ENCODE assay signal across 8 cellular contexts in genomic region chr17:58587713-58588117, GRCh38.
A peak's percentile ranks its signal among the peaks of the same experiment; 100 is the strongest.
DNase-seq lines count a peak whose midpoint lies in the region; ATAC-seq and TF ChIP-seq lines count a peak whose summit lies in the region.

No MANE protein-coding gene starts in this region.

- H3K9me2 ChIP-seq in SK-N-SH = no peaks in the 10 kb centered on the region

- H3K9me3 ChIP-seq in SK-N-SH (no peaks in the 10 kb centered on the region), heart left ventricle (no peaks in the 10 kb centered on the region)

- CTCF ChIA-PET in SK-N-SH (lab: Yijun Ruan, JAX) = interaction anchor here (0.6 to 7.9 kb wide), 40 partner anchors 9 to 456 kb away, joined by 3 to 66 read pairs (median 4); partner anchors contain the start of genes RAD51C and TEX14
- CTCF ChIA-PET in activated naive CD4-positive, alpha-beta T cell treated with anti-CD3 and anti-CD28 coated beads, Interleukin-2, amount 10 ng/mL, durations not matched to agents 7 days and 5 days (lab: Charles Lee) = interaction anchor here (0.6 to 2.7 kb wide), 16 partner anchors 9 to 558 kb away, joined by 3 to 15 read pairs (median 4); no protein-coding TSS in a partner anchor

- TF ChIP-seq POLR2A in heart left ventricle (IDR thresholded peaks at IDR 0.05) = no peak

- no peaks in the 10 kb centered on the region for H3F3A ChIP-seq in SK-N-SH (replicated peaks; ENCODE audit: insufficient read depth)

- 0% methylated on average over 2 of the region's 2 CpGs for WGBS in SK-N-SH (ENCODE audit: low lambda C conversion rate)
- WGBS in heart left ventricle, 4 donors = 0 to 10% (median 5%) methylated on average over 2 of the region's 2 CpGs

- no peaks in the 10 kb centered on the region for H3K36me3 Mint-ChIP-seq in activated naive CD4-positive, alpha-beta T cell treated with anti-CD3 and anti-CD28 coated beads, Interleukin-2, amount 10 ng/mL, durations not matched to agents 7 days and 5 days

- H3K4me1 ChIP-seq in SK-N-SH (ENCODE audit: control insufficient read depth in 1 of 2, insufficient read depth in 2 of 2, low read depth in 1 of 2, low read length in 1 of 2) (no peaks in the 10 kb centered on the region; a peak in 1 of 4 replicates), heart left ventricle (no peaks in the 10 kb centered on the region)

- no peaks in the 10 kb centered on the region for H3K9me3 Mint-ChIP-seq in activated naive CD4-positive, alpha-beta T cell treated with anti-CD3 and anti-CD28 coated beads, Interleukin-2, amount 10 ng/mL, durations not matched to agents 7 days and 5 days

- peak in 3 of 4 donors; percentile 72 to 83 (median 78) for ATAC-seq in heart left ventricle
- no peak for ATAC-seq in GM21717 (IDR thresholded peaks at IDR 0.05; ENCODE audit: unreplicated experiment)

- no peak for TF ChIP-seq EP300 in SK-N-SH (IDR thresholded peaks at IDR 0.05; ENCODE audit: borderline replicate concordance in 1 of 2, low read depth in 1 of 2, low read length in 1 of 2)

- POLR2A ChIA-PET in SK-N-SH (lab: Yijun Ruan, JAX) = interaction anchor here (0.6 to 3.0 kb wide), 4 partner anchors 44 to 71 kb away, joined by 3 to 20 read pairs (median 4); no protein-coding TSS in a partner anchor

- H3K27me3 ChIP-seq in GM06990 (replicated peaks; ENCODE audit: control insufficient read depth, insufficient read depth, low read length) (no peaks in the 10 kb centered on the region), SK-N-SH (ENCODE audit: insufficient read depth) (no peaks in the 10 kb centered on the region), heart left ventricle (no peaks in the 10 kb centered on the region)

- H3K4me1 Mint-ChIP-seq in activated naive CD4-positive, alpha-beta T cell treated with anti-CD3 and anti-CD28 coated beads, Interleukin-2, amount 10 ng/mL, durations not matched to agents 7 days and 5 days = peaks cover 4% of the 10 kb centered on the region

- no peak overlapping the region for H3K4me2 ChIP-seq in SK-N-SH

- H3K36me3 ChIP-seq in GM06990 (ENCODE audit: control insufficient read depth, insufficient read depth, low read length) (no peaks in the 10 kb centered on the region), SK-N-SH (replicated peaks in 1 of 2; ENCODE audit: control insufficient read depth in 1 of 2, insufficient read depth in 2 of 2, low read length in 1 of 2) (no peaks in the 10 kb centered on the region), heart left ventricle (no peaks in the 10 kb centered on the region)

- H3K4me3 ChIP-seq in GM06990 (replicated peaks; ENCODE audit: low read depth, low read length) (no peak overlapping the region), LNCaP clone FGC (ENCODE audit: low read depth, low read length) (no peak overlapping the region), SK-N-SH (ENCODE audit: low read depth in 2 of 2, low read length in 1 of 2) (no peak overlapping the region), heart left ventricle (no peak overlapping the region), retinal pigment epithelial cell (ENCODE audit: low read length) (no peak overlapping the region)

- intact Hi-C loops in heart left ventricle (cut with DNase I) = loop anchor here (2.0 to 10.0 kb wide), 12 partner anchors 45 to 420 kb away; partner anchors contain the start of genes RAD51C (in 5 of the 10) and TEX14 (in 5 of the 10)

- no peak overlapping the region for H3K9ac ChIP-seq in SK-N-SH

- H2AFZ ChIP-seq in SK-N-SH (ENCODE audit: low read depth) = no peak overlapping the region

- H3K4me3 Mint-ChIP-seq in activated naive CD4-positive, alpha-beta T cell treated with anti-CD3 and anti-CD28 coated beads, Interleukin-2, amount 10 ng/mL, durations not matched to agents 7 days and 5 days = no peak overlapping the region

- H3K27me3 Mint-ChIP-seq in activated naive CD4-positive, alpha-beta T cell treated with anti-CD3 and anti-CD28 coated beads, Interleukin-2, amount 10 ng/mL, durations not matched to agents 7 days and 5 days = peaks cover 10% of the 10 kb centered on the region

- no peaks in the 10 kb centered on the region for H3K79me2 ChIP-seq in SK-N-SH (ENCODE audit: insufficient read depth)

- peak; percentile 91 for TF ChIP-seq RAD21 in SK-N-SH (IDR thresholded peaks at IDR 0.05; ENCODE audit: low read length)

- H3K27ac ChIP-seq in SK-N-SH (ENCODE audit: low read depth in 2 of 2, low read length in 1 of 2) (no peak overlapping the region), heart left ventricle (no peak overlapping the region)

- TF ChIP-seq CTCF in GM06990 (IDR thresholded peaks at IDR 0.05; ENCODE audit: insufficient read depth, low read length, poor library complexity, severe bottlenecking) = peak; percentile 99
- TF ChIP-seq CTCF in LNCaP clone FGC (IDR thresholded peaks at IDR 0.05; ENCODE audit: control insufficient read depth, extremely low read depth, insufficient read depth) = peak; percentile 93
- TF ChIP-seq CTCF in SK-N-SH (IDR thresholded peaks at IDR 0.05) = peak; percentile 99
- peak; percentile 86 to 95 (median 91) for TF ChIP-seq CTCF in heart left ventricle (IDR thresholded peaks at IDR 0.05)
- peak; percentile 98 for TF ChIP-seq CTCF in retinal pigment epithelial cell (conservative IDR thresholded peaks at IDR 0.05; ENCODE audit: low read depth, low read length)

- DNase-seq in GM06990 (ENCODE audit: extremely low read depth, insufficient read length) (peak; percentile 67), LNCaP clone FGC (ENCODE audit: low read depth) (no peak), SK-N-SH (peak; percentile 88), heart left ventricle (peak; percentile 39 to 61 (median 42)), retinal pigment epithelial cell (ENCODE audit: low read depth) (no peak), middle frontal gyrus (ENCODE audit: extremely low spot score, low spot score) (no peak)
- peak; percentile 70 for DNase-seq in activated naive CD4-positive, alpha-beta T cell treated with anti-CD3 and anti-CD28 coated beads, Interleukin-2, amount 10 ng/mL, durations not matched to agents 7 days and 5 days

- H4K20me1 ChIP-seq in SK-N-SH (ENCODE audit: insufficient read depth) = no peaks in the 10 kb centered on the region

- H3K27ac Mint-ChIP-seq in activated naive CD4-positive, alpha-beta T cell treated with anti-CD3 and anti-CD28 coated beads, Interleukin-2, amount 10 ng/mL, durations not matched to agents 7 days and 5 days = no peak overlapping the region

TF ChIP-seq in SK-N-SH, 30 proteins besides CTCF, POLR2A, EP300 and RAD21 (continues in another document):
- TF ChIP-seq JUND (IDR thresholded peaks at IDR 0.05) (no peak), GABPA (IDR thresholded peaks at IDR 0.05; ENCODE audit: low read depth) (no peak), POLR2AphosphoS5 (IDR thresholded peaks at IDR 0.05; ENCODE audit: low read depth, low read length) (no peak), PBX3 (IDR thresholded peaks at IDR 0.05) (no peak), ELF1 (IDR thresholded peaks at IDR 0.05) (no peak), RXRA (IDR thresholded peaks at IDR 0.05; ENCODE audit: borderline replicate concordance, low read depth) (no peak), RCOR1 (IDR thresholded peaks at IDR 0.05; ENCODE audit: low read length) (no peak), YY1 (IDR thresholded peaks at IDR 0.05; ENCODE audit: low read depth) (no peak), CHD2 (IDR thresholded peaks at IDR 0.05; ENCODE audit: low read length, partially characterized antibody) (no peak), SMC3 (IDR thresholded peaks at IDR 0.05; ENCODE audit: low read depth, low read length) (peak; percentile 93), TAF1 (IDR thresholded peaks at IDR 0.05; ENCODE audit: borderline replicate concordance, low read depth, low read length) (no peak), FOXM1 (IDR thresholded peaks at IDR 0.05; ENCODE audit: low read depth) (no peak), FOSL2 (IDR thresholded peaks at IDR 0.05; ENCODE audit: borderline replicate concordance, low read depth) (no peak), IRF3 (IDR thresholded peaks at IDR 0.05; ENCODE audit: low read depth, low read length) (no peak), MAX (IDR thresholded peaks at IDR 0.05; ENCODE audit: low read depth) (no peak), USF1 (IDR thresholded peaks at IDR 0.05; ENCODE audit: borderline replicate concordance, low read depth) (no peak), TCF12 (IDR thresholded peaks at IDR 0.05) (no peak)

Comparison
In these comparisons a context has a peak if more than half of its experiments do, and no peak if none do; other contexts are left out.
1. DNase-seq: peak in GM06990 (single experiment), SK-N-SH (single experiment), activated naive CD4-positive, alpha-beta T cell treated with anti-CD3 and anti-CD28 coated beads, Interleukin-2, amount 10 ng/mL, durations not matched to agents 7 days and 5 days (single experiment) and heart left ventricle (5 of 5); none in LNCaP clone FGC (single experiment), retinal pigment epithelial cell (single experiment) and middle frontal gyrus (single experiment).
2. Peak in every context shown above with its lines, with median percentiles within 50 percentile points of each other: CTCF ChIP-seq.